In the genomic region with DNA sequence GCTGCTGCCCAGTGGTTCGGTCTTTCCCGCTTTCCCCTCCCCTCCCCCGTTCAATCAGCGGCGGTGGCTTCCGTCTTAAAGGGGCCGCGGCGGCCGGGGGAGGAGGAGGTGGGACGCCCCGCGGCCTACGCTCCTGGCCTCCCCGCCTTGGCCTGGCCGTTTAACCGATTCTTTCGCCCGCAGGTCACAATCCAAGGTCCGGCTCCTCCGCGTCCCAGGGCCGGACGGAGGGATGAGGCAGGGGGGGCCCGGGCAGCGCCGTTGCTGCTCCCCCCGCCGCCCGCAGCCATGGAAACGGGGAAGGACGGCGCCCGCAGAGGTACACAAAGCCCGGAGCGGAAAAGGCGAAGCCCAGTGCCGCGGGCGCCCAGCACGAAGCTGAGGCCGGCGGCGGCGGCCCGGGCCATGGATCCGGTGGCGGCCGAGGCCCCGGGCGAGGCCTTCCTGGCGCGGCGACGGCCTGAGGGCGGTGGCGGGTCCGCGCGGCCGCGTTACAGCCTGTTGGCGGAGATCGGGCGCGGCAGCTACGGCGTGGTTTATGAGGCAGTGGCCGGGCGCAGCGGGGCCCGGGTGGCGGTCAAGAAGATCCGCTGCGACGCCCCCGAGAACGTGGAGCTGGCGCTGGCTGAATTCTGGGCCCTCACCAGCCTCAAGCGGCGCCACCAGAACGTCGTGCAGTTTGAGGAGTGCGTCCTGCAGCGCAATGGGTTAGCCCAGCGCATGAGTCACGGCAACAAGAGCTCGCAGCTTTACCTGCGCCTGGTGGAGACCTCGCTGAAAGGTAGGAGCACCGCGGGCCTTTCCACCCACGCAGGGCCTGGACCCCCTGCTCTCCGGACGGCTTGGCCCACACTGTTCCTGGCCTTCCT, we compare ENCODE assay signal across 8 cellular contexts. TPM values are rescaled to one million over a fixed set of nuclear protein-coding genes. Genes with fewer than 3 reads are reported as not detected.
DNase-seq lines count a peak whose midpoint lies in the region; ATAC-seq and TF ChIP-seq lines count a peak whose summit lies in the region.

No MANE protein-coding gene starts in this region.

- peak overlapping the region; percentile 100 for H3K27ac Mint-ChIP-seq in CD8-positive, alpha-beta T cell
- H3K27ac Mint-ChIP-seq in endothelial cell (ENCODE audit: unreplicated experiment) = peak overlapping the region; percentile 99

- H3K4me1 ChIP-seq in CD8-positive, alpha-beta T cell (ENCODE audit: insufficient read depth, low read length) = peaks cover 54% of the 10 kb centered on the region

- POLR2A ChIA-PET in CD8-positive, alpha-beta T cell (lab: Charles Lee) = interaction anchor here (0.7 to 1.8 kb wide), 13 partner anchors 9 to 1306 kb away, joined by 3 to 8 read pairs (median 4); partner anchors contain the start of genes NOP56 and SNRPB

- peak overlapping the region; percentile 98 for H3K27ac ChIP-seq in CD8-positive, alpha-beta T cell (ENCODE audit: low read depth, low read length)

- peak; percentile 73 to 92 (median 82) for DNase-seq in CD8-positive, alpha-beta T cell
- DNase-seq in NOMO-1 (lab: John Stamatoyannopoulos, UW; ENCODE audit: unreplicated experiment in 2 of 2) (peak; percentile 84 to 90), endothelial cell (ENCODE audit: low spot score) (peak; percentile 77), middle frontal gyrus (ENCODE audit: extremely low spot score, low spot score) (peak; percentile 72)
- peak; percentile 28 for DNase-seq in activated CD8-positive, alpha-beta memory T cell treated with anti-CD3 and anti-CD28 coated beads, Interleukin-2, amount 50 U/mL, for 24 hours (ENCODE audit: extremely low read depth)
- peak; percentile 64 to 74 for DNase-seq in stimulated activated CD8-positive, alpha-beta memory T cell treated with anti-CD3 and anti-CD28 coated beads, Interleukin-2, amount 100 ng/mL, for 1 hour (ENCODE audit: low read depth in 2 of 2)

- intact Hi-C loops in CD8-positive, alpha-beta T cell (cut with DNase I, micrococcal nuclease) = loop anchor here (2.0 to 10.0 kb wide), 8 partner anchors 368 to 1664 kb away; partner anchors contain the start of genes IDH3B (in 2 of the 2), NSFL1C (in 2 of the 2), ADISSP (in 1 of the 2) and CSNK2A1 (in 1 of the 2)

- CTCF ChIA-PET in CD8-positive, alpha-beta T cell (lab: Charles Lee) = interaction anchor here (1.0 to 1.5 kb wide), 3 partner anchors 9 to 138 kb away, joined by 3 to 5 read pairs (median 3); no protein-coding TSS in a partner anchor

- H3K36me3 ChIP-seq in CD8-positive, alpha-beta T cell (ENCODE audit: insufficient read depth, low read length) = no peaks in the 10 kb centered on the region

- H3K27me3 Mint-ChIP-seq in CD8-positive, alpha-beta T cell (ENCODE audit: low read depth) = no peaks in the 10 kb centered on the region
- H3K27me3 Mint-ChIP-seq in endothelial cell (ENCODE audit: unreplicated experiment) = peaks cover 15% of the 10 kb centered on the region

- peaks cover 49% of the 10 kb centered on the region for H3K4me1 Mint-ChIP-seq in CD8-positive, alpha-beta T cell (ENCODE audit: low read depth)
- peaks cover 21% of the 10 kb centered on the region for H3K4me1 Mint-ChIP-seq in endothelial cell (ENCODE audit: unreplicated experiment)

- peaks cover 28% of the 10 kb centered on the region for H3K36me3 Mint-ChIP-seq in CD8-positive, alpha-beta T cell
- peaks cover 3% of the 10 kb centered on the region for H3K36me3 Mint-ChIP-seq in endothelial cell (ENCODE audit: low read depth, unreplicated experiment)

- no peak for TF ChIP-seq CTCF in CD8-positive, alpha-beta T cell (IDR thresholded peaks at IDR 0.05)
- TF ChIP-seq CTCF in endothelial cell (IDR thresholded peaks at IDR 0.05; ENCODE audit: unreplicated experiment) = no peak

- peak; percentile 67 for ATAC-seq in CD8-positive, alpha-beta T cell
- ATAC-seq in GM19438 (IDR thresholded peaks at IDR 0.05; ENCODE audit: low read depth, unreplicated experiment) (peak; percentile 66), HG03565 (IDR thresholded peaks at IDR 0.05; ENCODE audit: unreplicated experiment) (peak; percentile 47)

- H3K27me3 ChIP-seq in CD8-positive, alpha-beta T cell (ENCODE audit: insufficient read depth, low read length) = no peaks in the 10 kb centered on the region

- H3K9me3 Mint-ChIP-seq in CD8-positive, alpha-beta T cell = no peaks in the 10 kb centered on the region
- no peaks in the 10 kb centered on the region for H3K9me3 Mint-ChIP-seq in endothelial cell (ENCODE audit: unreplicated experiment)

- peak overlapping the region; percentile 95 for H3K4me3 Mint-ChIP-seq in CD8-positive, alpha-beta T cell
- H3K4me3 Mint-ChIP-seq in endothelial cell (ENCODE audit: unreplicated experiment) = peak overlapping the region; percentile 96

- H3K4me3 ChIP-seq in CD8-positive, alpha-beta T cell (ENCODE audit: low read depth, low read length) = peak overlapping the region; percentile 100

- H3K9me3 ChIP-seq in CD8-positive, alpha-beta T cell (ENCODE audit: low read length) = no peaks in the 10 kb centered on the region

RNA-seq across cellular contexts. Expression of gene STK35, which starts 1.2 kb away (rescaled TPM):
- total RNA-seq in CD8-positive, alpha-beta T cell = 10 to 100 TPM; 17.1 to 17.5 TPM
- total RNA-seq in endothelial cell (ENCODE audit: unreplicated experiment) = 31.3 TPM

Comparison
In these comparisons a context has a peak if more than half of its experiments do, and no peak if none do; other contexts are left out.
1. Peak in every context shown above with its lines: DNase-seq, ATAC-seq, H3K4me3 ChIP-seq and H3K27ac ChIP-seq.
2. DNase-seq: peak in every context shown above with its lines; median percentile 87 in NOMO-1; 82 in CD8-positive, alpha-beta T cell; 77 in endothelial cell; 72 in middle frontal gyrus; 69 in stimulated activated CD8-positive, alpha-beta memory T cell treated with anti-CD3 and anti-CD28 coated beads, Interleukin-2, amount 100 ng/mL, for 1 hour; 28 in activated CD8-positive, alpha-beta memory T cell treated with anti-CD3 and anti-CD28 coated beads, Interleukin-2, amount 50 U/mL, for 24 hours.